ENCODE assay signal across 1 cellular context in the genomic region with DNA sequence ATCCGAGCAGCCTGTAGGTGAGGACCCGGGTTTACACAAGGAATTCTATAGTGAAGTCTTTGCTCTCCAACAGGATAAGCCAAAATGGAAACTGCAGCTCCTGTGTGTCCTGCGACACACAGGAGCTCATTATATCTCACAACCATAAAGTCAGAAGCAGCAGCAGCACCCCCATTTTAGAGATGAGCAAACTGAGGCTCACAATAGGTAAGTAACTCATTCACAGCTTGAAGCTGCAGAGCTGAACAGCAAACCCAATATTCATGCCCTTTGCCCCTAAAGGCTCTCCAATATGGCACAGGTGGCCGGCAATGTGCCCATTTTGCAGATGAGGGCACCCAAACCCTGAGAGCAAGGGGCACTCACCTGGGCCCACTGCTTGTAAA.
TF ChIP-seq lines count a peak whose summit lies in the region.

No MANE protein-coding gene starts in this region.

TF ChIP-seq in GM12878, 131 proteins besides CTCF, POLR2A, EP300 and RAD21:
- no peak for TF ChIP-seq MTA2 (IDR thresholded peaks at IDR 0.05; ENCODE audit: low read depth)
- no peak for TF ChIP-seq IKZF2 (IDR thresholded peaks at IDR 0.05)
- TF ChIP-seq SIX5 (IDR thresholded peaks at IDR 0.05; ENCODE audit: low read depth, low read length, severe bottlenecking): no peak
- TF ChIP-seq MEF2B (IDR thresholded peaks at IDR 0.05; ENCODE audit: partially characterized antibody, poor library complexity, severe bottlenecking): no peak
- TF ChIP-seq WRNIP1 (IDR thresholded peaks at IDR 0.05; ENCODE audit: borderline replicate concordance, low read depth, low read length): no peak
